Comparison of ENCODE assay signal across 8 cellular contexts in the genomic region with DNA sequence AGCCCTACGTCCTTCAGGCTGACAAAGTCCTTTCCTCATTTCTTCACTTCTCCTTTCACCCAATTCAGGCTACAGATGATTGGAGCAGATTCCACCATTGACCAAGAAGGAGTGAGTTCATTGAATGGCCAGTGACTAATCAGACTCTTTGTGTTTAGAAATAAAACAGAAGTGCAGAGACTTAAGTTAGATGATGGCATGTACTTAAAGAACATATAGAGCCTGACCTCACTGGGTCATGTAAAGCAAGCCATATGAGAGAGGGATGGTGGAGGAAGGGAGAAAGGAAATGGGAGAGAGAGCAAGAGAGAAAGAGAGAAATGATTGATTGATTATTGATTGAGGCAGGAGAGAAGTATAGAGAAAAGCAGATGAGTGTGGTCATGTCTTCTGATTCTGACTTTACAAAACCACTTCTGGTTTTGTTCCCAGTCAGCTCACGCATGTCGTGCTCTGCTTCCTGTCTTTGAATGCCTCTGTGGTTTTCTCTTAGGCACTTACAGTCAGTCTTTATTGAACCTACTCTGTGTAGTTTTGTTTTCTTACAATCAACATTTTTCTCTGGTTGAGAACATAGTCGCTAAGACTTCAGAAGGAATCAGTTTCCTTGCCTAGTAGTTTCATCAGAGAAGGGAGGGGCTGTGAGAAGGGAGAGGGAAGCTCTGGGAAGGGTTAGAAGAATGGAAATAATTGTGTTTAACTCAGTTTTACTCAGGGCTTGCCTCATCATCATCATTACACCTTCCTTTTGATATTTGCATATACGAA.
DNase-seq lines count a peak whose midpoint lies in the region; ATAC-seq and TF ChIP-seq lines count a peak whose summit lies in the region.

No MANE protein-coding gene starts in this region.

- DNase-seq in Daoy (ENCODE audit: low read depth) (peak; percentile 39), LHCN-M2 (ENCODE audit: low read depth) (peak; percentile 58), left ventricle myocardium inferior (no peak), OCI-M2 (lab: John Stamatoyannopoulos, UW; ENCODE audit: unreplicated experiment) (no peak), HK-2 (ENCODE audit: unreplicated experiment) (no peak)
- peak; percentile 67 for DNase-seq in activated T-helper 2 cell treated with anti-CD3 and anti-CD28 coated beads, Interferon-gamma antibody, Interleukin-2, Interleukin-4, amounts not matched to agents 10 μg/mL and 5 μg/mL and 100 μg/mL, durations not matched to agents 14 hours and 24 hours and 36 hours (ENCODE audit: low spot score)
- peak; percentile 39 to 43 for DNase-seq in stimulated activated CD8-positive, alpha-beta memory T cell treated with anti-CD3 and anti-CD28 coated beads, Interleukin-15, amount 100 ng/mL, for 48 hours (ENCODE audit: low read depth in 2 of 2)

- no peaks in the 10 kb centered on the region for H3K36me3 Mint-ChIP-seq in activated T-helper 2 cell treated with anti-CD3 and anti-CD28 coated beads, Interferon-gamma antibody, Interleukin-2, Interleukin-4, amounts not matched to agents 10 μg/mL and 5 μg/mL and 100 μg/mL, durations not matched to agents 14 hours and 24 hours and 36 hours (ENCODE audit: low read depth)

- H3K4me1 Mint-ChIP-seq in activated T-helper 2 cell treated with anti-CD3 and anti-CD28 coated beads, Interferon-gamma antibody, Interleukin-2, Interleukin-4, amounts not matched to agents 10 μg/mL and 5 μg/mL and 100 μg/mL, durations not matched to agents 14 hours and 24 hours and 36 hours (ENCODE audit: low read depth) = peaks cover 52% of the 10 kb centered on the region

- peak overlapping the region; percentile 93 for H3K27ac Mint-ChIP-seq in activated T-helper 2 cell treated with anti-CD3 and anti-CD28 coated beads, Interferon-gamma antibody, Interleukin-2, Interleukin-4, amounts not matched to agents 10 μg/mL and 5 μg/mL and 100 μg/mL, durations not matched to agents 14 hours and 24 hours and 36 hours

- H3K4me3 ChIP-seq in left ventricle myocardium inferior = no peak overlapping the region

- no peaks in the 10 kb centered on the region for H3K9me3 ChIP-seq in left ventricle myocardium inferior (replicated peaks)

- H3K9me3 Mint-ChIP-seq in activated T-helper 2 cell treated with anti-CD3 and anti-CD28 coated beads, Interferon-gamma antibody, Interleukin-2, Interleukin-4, amounts not matched to agents 10 μg/mL and 5 μg/mL and 100 μg/mL, durations not matched to agents 14 hours and 24 hours and 36 hours = no peaks in the 10 kb centered on the region

- peak overlapping the region; percentile 47 for H3K27ac ChIP-seq in left ventricle myocardium inferior (replicated peaks)

- peak overlapping the region; percentile 45 for H3K4me3 Mint-ChIP-seq in activated T-helper 2 cell treated with anti-CD3 and anti-CD28 coated beads, Interferon-gamma antibody, Interleukin-2, Interleukin-4, amounts not matched to agents 10 μg/mL and 5 μg/mL and 100 μg/mL, durations not matched to agents 14 hours and 24 hours and 36 hours (ENCODE audit: low read depth)

- intact Hi-C loops in activated T-helper 2 cell treated with anti-CD3 and anti-CD28 coated beads, Interferon-gamma antibody, Interleukin-2, Interleukin-4, amounts not matched to agents 10 μg/mL and 5 μg/mL and 100 μg/mL, durations not matched to agents 14 hours and 24 hours and 36 hours (cut with micrococcal nuclease) = loop anchor here (1.0 to 10.0 kb wide), 7 partner anchors 29 to 1379 kb away; partner anchors contain the start of gene CFAP95
- intact Hi-C loops in left ventricle myocardium inferior (cut with micrococcal nuclease) = no loop called here

- ATAC-seq in GM21526 (IDR thresholded peaks at IDR 0.05; ENCODE audit: low FRiP score, unreplicated experiment) = peak; percentile 99

- no peaks in the 10 kb centered on the region for H3K4me1 ChIP-seq in left ventricle myocardium inferior

- no peaks in the 10 kb centered on the region for H3K36me3 ChIP-seq in left ventricle myocardium inferior

- no peak for TF ChIP-seq CTCF in left ventricle myocardium inferior (IDR thresholded peaks at IDR 0.05; ENCODE audit: borderline replicate concordance)

- no peaks in the 10 kb centered on the region for H3K27me3 ChIP-seq in left ventricle myocardium inferior (ENCODE audit: low read depth)

- H3K27me3 Mint-ChIP-seq in activated T-helper 2 cell treated with anti-CD3 and anti-CD28 coated beads, Interferon-gamma antibody, Interleukin-2, Interleukin-4, amounts not matched to agents 10 μg/mL and 5 μg/mL and 100 μg/mL, durations not matched to agents 14 hours and 24 hours and 36 hours (ENCODE audit: low read depth) = no peaks in the 10 kb centered on the region

Comparison
In these comparisons a context has a peak if more than half of its experiments do, and no peak if none do; other contexts are left out.
1. DNase-seq: peak in Daoy (single experiment), LHCN-M2 (single experiment), activated T-helper 2 cell treated with anti-CD3 and anti-CD28 coated beads, Interferon-gamma antibody, Interleukin-2, Interleukin-4, amounts not matched to agents 10 μg/mL and 5 μg/mL and 100 μg/mL, durations not matched to agents 14 hours and 24 hours and 36 hours (single experiment) and stimulated activated CD8-positive, alpha-beta memory T cell treated with anti-CD3 and anti-CD28 coated beads, Interleukin-15, amount 100 ng/mL, for 48 hours (2 of 2); none in left ventricle myocardium inferior (single experiment), OCI-M2 (single experiment) and HK-2 (single experiment).